In the genomic region with DNA sequence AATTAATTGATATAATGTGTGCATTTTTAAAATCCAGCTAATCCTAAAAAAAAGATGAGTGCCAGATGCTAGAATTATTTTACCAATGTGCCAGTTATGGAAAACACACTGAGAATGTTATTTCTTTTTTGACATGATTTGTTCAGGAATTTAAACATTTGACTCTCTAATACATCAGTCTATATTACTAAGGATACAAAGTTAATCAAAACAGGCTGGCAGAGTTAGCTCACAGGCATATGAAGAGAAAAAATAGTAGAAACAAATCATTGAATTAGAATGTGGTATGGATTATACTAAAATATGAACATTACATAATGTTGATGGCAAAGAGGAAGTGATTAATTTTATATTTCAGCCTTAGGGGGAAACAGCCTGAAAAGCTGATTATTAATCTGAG, we compare ENCODE assay signal across 17 cellular contexts.
DNase-seq lines count a peak whose midpoint lies in the region; ATAC-seq and TF ChIP-seq lines count a peak whose summit lies in the region.
"Had no signal": no experiment of that assay in that cellular context is flagged by ENCODE, and none has a peak within 500 bp of the region (broad histone marks: within the 10 kb centered on the region; RNA-seq: fewer than 3 reads in every experiment).

No MANE protein-coding gene starts in this region.

- DNase-seq in AG10803 (ENCODE audit: low read depth) = peak; percentile 27
- DNase-seq in HCEC 1CT = peak; percentile 37
- peak; percentile 55 for DNase-seq in fibroblast of peridontal ligament (ENCODE audit: extremely low read depth)
- DNase-seq in activated T-cell treated with anti-CD3 and anti-CD28 coated beads, Interleukin-2, amount 50 U/mL, for 1 hour = no peak
- no peak for DNase-seq in stimulated activated CD4-positive, alpha-beta T cell treated with anti-CD3 and anti-CD28 coated beads, Interleukin-4, amount 100 ng/mL, for 1 hour
- DNase-seq in T-cell = no peak
- DNase-seq: 8988T; Calu3; CD8-positive, alpha-beta T cell; DMS79 treated with DMSO at 0.1 percent for 48 hours; IMR-90 had no signal

- TF ChIP-seq CTCF in AG10803 (conservative IDR thresholded peaks at IDR 0.05; ENCODE audit: low read length) = no peak

- H3K36me3 Mint-ChIP-seq in T-cell = no peaks in the 10 kb centered on the region
- H3K36me3 Mint-ChIP-seq: CD8-positive, alpha-beta T cell had no signal

- CTCF ChIA-PET in T-cell (lab: Charles Lee) = no interaction called here

- no peak overlapping the region for H3K4me3 ChIP-seq in AG10803 (ENCODE audit: low read length)
- H3K4me3 ChIP-seq: BLaER1 treated with 17β-estradiol and CSF1 and Interleukin-3, amounts not matched to agents 10 nM and 100 nM; GM12878; HAP-1 had no signal

- H3K27me3 Mint-ChIP-seq in T-cell = no peaks in the 10 kb centered on the region
- H3K27me3 Mint-ChIP-seq: B cell had no signal

- peaks cover 0 to 4% (median 0%) of the 10 kb centered on the region in 3 donors for H3K9me3 Mint-ChIP-seq in T-cell
- H3K9me3 Mint-ChIP-seq: CD8-positive, alpha-beta T cell had no signal

- H3K4me1 Mint-ChIP-seq in T-cell = no peaks in the 10 kb centered on the region
- H3K4me1 Mint-ChIP-seq: B cell had no signal

- no peak overlapping the region for H3K4me3 Mint-ChIP-seq in T-cell
- H3K4me3 Mint-ChIP-seq: B cell; CD8-positive, alpha-beta T cell had no signal

- POLR2A ChIA-PET in T-cell (lab: Charles Lee) = no interaction called here

- ATAC-seq in SK-N-SH treated with all-trans-retinoic acid at 6 μM for 48 hours = peak; percentile 55
- no peak for ATAC-seq in T-cell (replicated peaks in 1 of 4)
- ATAC-seq in GM19328 (IDR thresholded peaks at IDR 0.05; ENCODE audit: unreplicated experiment) = no peak
- ATAC-seq: CD8-positive, alpha-beta T cell; GM12878 had no signal

- no peak overlapping the region for H3K27ac Mint-ChIP-seq in T-cell
- H3K27ac Mint-ChIP-seq: B cell; CD8-positive, alpha-beta T cell had no signal

TF ChIP-seq in SK-N-SH treated with all-trans-retinoic acid at 6 μM for 48 hours, 23 proteins besides CTCF, POLR2A, EP300 and RAD21:
- TF ChIP-seq SNAI2 (CRISPR knock-in tag; IDR thresholded peaks at IDR 0.05) (no peak), ZFP3 (CRISPR knock-in tag; IDR thresholded peaks at IDR 0.05) (no peak)

Comparison
In these comparisons a context has a peak if more than half of its experiments do, and no peak if none do; other contexts are left out.
1. DNase-seq: peak in AG10803 (single experiment), HCEC 1CT (single experiment) and fibroblast of peridontal ligament (single experiment); none in activated T-cell treated with anti-CD3 and anti-CD28 coated beads, Interleukin-2, amount 50 U/mL, for 1 hour (single experiment), stimulated activated CD4-positive, alpha-beta T cell treated with anti-CD3 and anti-CD28 coated beads, Interleukin-4, amount 100 ng/mL, for 1 hour (single experiment) and T-cell (0 of 34).